ENCODE assay signal across 26 cellular contexts in the genomic region with DNA sequence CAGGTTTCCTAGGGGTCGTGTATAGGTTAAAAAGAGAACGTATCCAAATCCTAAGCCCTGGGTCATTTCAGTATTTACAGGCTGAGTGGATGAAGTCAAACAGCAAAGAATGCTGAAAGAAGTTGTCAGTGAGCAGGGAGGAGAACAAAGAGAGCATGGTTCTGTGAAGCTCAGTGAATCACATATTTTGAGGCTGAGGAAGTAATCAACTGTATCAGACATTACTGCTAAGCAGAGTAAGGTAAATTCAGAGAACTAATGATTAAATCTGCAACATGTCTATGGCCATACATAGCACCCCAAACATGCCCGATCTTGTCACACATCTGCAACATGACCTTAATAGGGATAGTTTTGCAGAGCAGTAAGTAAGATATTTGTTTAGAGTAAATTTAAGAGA.
A peak's percentile ranks its signal among the peaks of the same experiment; 100 is the strongest.
DNase-seq lines count a peak whose midpoint lies in the region; ATAC-seq, FAIRE-seq and TF ChIP-seq lines count a peak whose summit lies in the region.
"Had no signal": no experiment of that assay in that cellular context is flagged by ENCODE, and none has a peak within 500 bp of the region (broad histone marks: within the 10 kb centered on the region; RNA-seq: fewer than 3 reads in every experiment).

No MANE protein-coding gene starts in this region.

- H4K5ac ChIP-seq in H9 (ENCODE audit: insufficient read length, low read depth, low read length), result no peak overlapping the region

- peaks cover 10% of the 10 kb centered on the region for H3K4me1 ChIP-seq in RWPE2 (ENCODE audit: insufficient read depth, poor library complexity, severe bottlenecking)
- peaks cover 7% of the 10 kb centered on the region for H3K4me1 ChIP-seq in A673 (ENCODE audit: insufficient read depth, low read length, poor library complexity, severe bottlenecking)
- H3K4me1 ChIP-seq in H9 (ENCODE audit: insufficient read depth, low read length), result no peaks in the 10 kb centered on the region
- no peaks in the 10 kb centered on the region for H3K4me1 ChIP-seq in pancreas
- H3K4me1 ChIP-seq: SJSA1 had no signal

- peaks cover 9% of the 10 kb centered on the region for H3K4me1 Mint-ChIP-seq in nephron progenitor cell
- H3K4me1 Mint-ChIP-seq in H9, result peaks cover 0 to 4% of the 10 kb centered on the region in 2 experiments; a peak in 2 of 4 replicates
- H3K4me1 Mint-ChIP-seq: CD8-positive, alpha-beta memory T cell had no signal

- POLR2A ChIA-PET in A673 (lab: Charles Lee; ENCODE audit: low non-redundant PET), result no interaction called here

- no peak overlapping the region for H3K23ac ChIP-seq in H9 (ENCODE audit: insufficient read length, low read depth, low read length)

- DNase-seq in COLO829 (ENCODE audit: low spot score), result peak; percentile 58
- DNase-seq in RWPE2 (ENCODE audit: low spot score), result no peak
- DNase-seq in nephron progenitor cell, result no peak
- no peak for DNase-seq in A673 (ENCODE audit: low spot score)
- DNase-seq in NCI-H2081 (lab: John Stamatoyannopoulos, UW), result no peak
- no peak for DNase-seq in H9
- no peak for DNase-seq in pancreas
- DNase-seq: CD8-positive, alpha-beta memory T cell; GDM1; H7; HFFc6; KG1; NCI-H1092 treated with DMSO at 0.1 percent for 48 hours; NCI-H1436 treated with DMSO at 0.1 percent for 48 hours; NCI-H1930; NCI-H2171; NCI-H345; NCI-H524 had no signal

- TF ChIP-seq CTCF in RWPE2 (IDR thresholded peaks at IDR 0.05; ENCODE audit: poor library complexity, severe bottlenecking) (no peak), nephron progenitor cell (IDR thresholded peaks at IDR 0.05) (no peak), A673 (conservative IDR thresholded peaks at IDR 0.05; ENCODE audit: low read depth, low read length) (no peak), H9 (conservative IDR thresholded peaks at IDR 0.05) (no peak), pancreas (IDR thresholded peaks at IDR 0.05) (no peak)

- peak overlapping the region; percentile 57 for H3K27ac Mint-ChIP-seq in nephron progenitor cell
- H3K27ac Mint-ChIP-seq in H9, result no peak overlapping the region
- H3K27ac Mint-ChIP-seq: CD8-positive, alpha-beta memory T cell; HFFc6 had no signal

- H3K4me2 ChIP-seq in H9 (ENCODE audit: insufficient read depth, insufficient read length, low read length), result no peak overlapping the region

- H3K9me3 Mint-ChIP-seq in nephron progenitor cell (no peaks in the 10 kb centered on the region), H9 (no peaks in the 10 kb centered on the region)

- H3K36me3 Mint-ChIP-seq in nephron progenitor cell (ENCODE audit: low read depth) (no peaks in the 10 kb centered on the region), H9 (ENCODE audit: insufficient read depth in 1 of 3, low read depth in 3 of 3) (no peaks in the 10 kb centered on the region)

- H2BK15ac ChIP-seq in H9 (ENCODE audit: low read depth, low read length), result no peak overlapping the region

- H4K20me1 ChIP-seq in H9 (ENCODE audit: control insufficient read depth, insufficient read depth, insufficient read length), result no peaks in the 10 kb centered on the region

- H3K27ac ChIP-seq in RWPE2 (ENCODE audit: poor library complexity, severe bottlenecking) (no peak overlapping the region), A673 (ENCODE audit: low read depth, low read length, poor library complexity, severe bottlenecking) (no peak overlapping the region), H9 (ENCODE audit: insufficient read length, low read depth, low read length) (no peak overlapping the region), pancreas (no peak overlapping the region)
- H3K27ac ChIP-seq: C4-2B, HL-60, SJSA1 had no signal

- H3K36me3 ChIP-seq in RWPE2 (ENCODE audit: low read depth) (no peaks in the 10 kb centered on the region), A673 (ENCODE audit: insufficient read depth, low read length, poor library complexity, severe bottlenecking) (no peaks in the 10 kb centered on the region), pancreas (no peaks in the 10 kb centered on the region)
- H3K36me3 ChIP-seq: SJSA1 had no signal

- no peak for FAIRE-seq in pancreas (lab: Jason Lieb, UNC)
- FAIRE-seq: GM18507, HTR-8/SVneo, RCC 7860 had no signal

- no peak overlapping the region for H4K8ac ChIP-seq in H9 (replicated peaks; ENCODE audit: insufficient read length, low read depth, low read length)

- no peak overlapping the region for H3T11ph ChIP-seq in H9 (ENCODE audit: low read length)

- no peaks in the 10 kb centered on the region for H3K27me3 ChIP-seq in RWPE2 (ENCODE audit: insufficient read depth, poor library complexity, severe bottlenecking)
- H3K27me3 ChIP-seq in A673 (replicated peaks; ENCODE audit: insufficient read depth, low read depth, low read length, poor library complexity), result no peaks in the 10 kb centered on the region
- H3K27me3 ChIP-seq in H9 (ENCODE audit: insufficient read depth, low read length), result no peaks in the 10 kb centered on the region
- no peaks in the 10 kb centered on the region for H3K27me3 ChIP-seq in pancreas
- H3K27me3 ChIP-seq: SJSA1 had no signal

- CTCF ChIA-PET in A673 (lab: Charles Lee), result no interaction called here

- no peak overlapping the region for H3K4me3 ChIP-seq in RWPE2 (ENCODE audit: severe bottlenecking)
- no peak overlapping the region for H3K4me3 ChIP-seq in A673 (ENCODE audit: low read depth, low read length, poor library complexity, severe bottlenecking)
- no peak overlapping the region for H3K4me3 ChIP-seq in pancreas
- H3K4me3 ChIP-seq: SJSA1 had no signal

- H2BK12ac ChIP-seq in H9 (ENCODE audit: insufficient read length, low read depth, low read length), result no peak overlapping the region

- intact Hi-C loops in A673 (cut with micrococcal nuclease; ENCODE audit: unreplicated experiment), result no loop called here
- intact Hi-C loops in pancreas (cut with DNase I), result no loop called here

- H3K18ac ChIP-seq in H9 (ENCODE audit: insufficient read length, low read depth, low read length), result no peak overlapping the region

- no peak overlapping the region for H2AK5ac ChIP-seq in H9 (ENCODE audit: insufficient read length, low read length)

- H3K27me3 Mint-ChIP-seq in nephron progenitor cell (ENCODE audit: low read depth, poor library complexity) (no peaks in the 10 kb centered on the region), H9 (ENCODE audit: low read depth) (no peaks in the 10 kb centered on the region)
- H3K27me3 Mint-ChIP-seq: CD8-positive, alpha-beta memory T cell had no signal

- H3K4ac ChIP-seq in H9 (ENCODE audit: low read depth, low read length), result no peak overlapping the region

- H2BK5ac ChIP-seq in H9 (ENCODE audit: insufficient read length, low read length), result no peak overlapping the region

- BruUV-seq in A673 (replicated peaks; lab: Mats Ljungman, UMichigan), result no TSS peak

- no peak overlapping the region for H3K56ac ChIP-seq in H9 (ENCODE audit: insufficient read length, low read depth, low read length)

- no peaks in the 10 kb centered on the region for H3K79me2 ChIP-seq in H9 (ENCODE audit: insufficient read depth, low read length)

- no peaks in the 10 kb centered on the region for H3K79me1 ChIP-seq in H9 (ENCODE audit: insufficient read depth, low read depth, low read length, poor library complexity, severe bottlenecking)

- no peak overlapping the region for H2BK20ac ChIP-seq in H9 (ENCODE audit: low read depth, low read length, poor library complexity, severe bottlenecking)

- H3K4me3 Mint-ChIP-seq in nephron progenitor cell (no peak overlapping the region), H9 (no peak overlapping the region)
- H3K4me3 Mint-ChIP-seq: CD8-positive, alpha-beta memory T cell; HFFc6 had no signal

- H2BK120ac ChIP-seq in H9 (ENCODE audit: low read depth, low read length, poor library complexity, severe bottlenecking), result no peak overlapping the region

- H3K9me3 ChIP-seq in RWPE2 (ENCODE audit: severe bottlenecking) (no peaks in the 10 kb centered on the region), A673 (ENCODE audit: low read depth, low read length, poor library complexity, severe bottlenecking) (no peaks in the 10 kb centered on the region), H9 (ENCODE audit: control insufficient read depth, low read depth, low read length) (no peaks in the 10 kb centered on the region), pancreas (no peaks in the 10 kb centered on the region)
- H3K9me3 ChIP-seq: SJSA1 had no signal

- no peak overlapping the region for H3K14ac ChIP-seq in H9 (ENCODE audit: insufficient read depth, low read length)

- ATAC-seq in RWPE2 (ENCODE audit: low read depth) (peak; percentile 80), esophagus mucosa (peak; percentile 35), pancreas (no peak)
- ATAC-seq: Right ventricle myocardium inferior had no signal

- no peak overlapping the region for H2AFZ ChIP-seq in H9 (ENCODE audit: low read length)

- no CpG with 5 or more reads among the region's 3 CpGs for WGBS in H9 (ENCODE audit: extremely low coverage, insufficient read length, low lambda C conversion rate)
- WGBS in pancreas, 2 donors, result 72 to 75% methylated on average over 3 of the region's 3 CpGs

- no peak overlapping the region for H4K91ac ChIP-seq in H9 (ENCODE audit: insufficient read length, low read depth, low read length)

- no peak overlapping the region for H3K9ac ChIP-seq in H9 (ENCODE audit: extremely low read depth, insufficient read length, low read length)

- no peaks in the 10 kb centered on the region for H3K23me2 ChIP-seq in H9 (ENCODE audit: insufficient read length, low read depth, low read length, poor library complexity, severe bottlenecking)

Comparison
In these comparisons a context has a peak if more than half of its experiments do, and no peak if none do; other contexts are left out.
1. ATAC-seq: peak in RWPE2 (single experiment) and esophagus mucosa (single experiment); none in pancreas (0 of 4).